19 cellular contexts compared by ENCODE assay signal in genomic region chr22:33850227-33850626, GRCh38.
DNase-seq lines count a peak whose midpoint lies in the region; ATAC-seq and TF ChIP-seq lines count a peak whose summit lies in the region.
"Had no signal": no experiment of that assay in that cellular context is flagged by ENCODE, and none has a peak within 500 bp of the region (broad histone marks: within the 10 kb centered on the region; RNA-seq: fewer than 3 reads in every experiment).

No MANE protein-coding gene starts in this region.

- H3K4me3 ChIP-seq in HUES64 (ENCODE audit: low read length) (no peak overlapping the region), WERI-Rb-1 (ENCODE audit: low read depth, low read length) (no peak overlapping the region), iPS-20b (ENCODE audit: low read length) (peak overlapping the region; percentile 41), vagina (no peak overlapping the region)
- H3K4me3 ChIP-seq: BLaER1, GM23248, K562, SJSA1 had no signal

- no peaks in the 10 kb centered on the region for H3K9me3 ChIP-seq in HUES64 (ENCODE audit: insufficient read depth, low read depth, low read length)
- H3K9me3 ChIP-seq in WERI-Rb-1 (ENCODE audit: severe bottlenecking) = no peaks in the 10 kb centered on the region
- H3K9me3 ChIP-seq in iPS-20b (ENCODE audit: insufficient read depth, low read depth, low read length) = no peaks in the 10 kb centered on the region
- H3K9me3 ChIP-seq in vagina = no peaks in the 10 kb centered on the region
- H3K9me3 ChIP-seq: SJSA1 had no signal

- TF ChIP-seq POLR2A in vagina (IDR thresholded peaks at IDR 0.05) = no peak

- TF ChIP-seq CTCF in WERI-Rb-1 (IDR thresholded peaks at IDR 0.05; ENCODE audit: low read depth, low read length) (no peak), vagina (IDR thresholded peaks at IDR 0.05) (no peak)

- H3K27ac ChIP-seq in HUES64 (ENCODE audit: low read depth, low read length) = peak overlapping the region; percentile 42
- no peak overlapping the region for H3K27ac ChIP-seq in WERI-Rb-1
- H3K27ac ChIP-seq in iPS-20b (ENCODE audit: low read length) = peak overlapping the region; percentile 54
- H3K27ac ChIP-seq in vagina = peak overlapping the region; percentile 81
- H3K27ac ChIP-seq: BLaER1, GM23248 had no signal

- H3K27me3 ChIP-seq in HUES64 (ENCODE audit: insufficient read depth, low read length) (no peaks in the 10 kb centered on the region), WERI-Rb-1 (ENCODE audit: insufficient read depth, low read depth, severe bottlenecking) (no peaks in the 10 kb centered on the region), iPS-20b (ENCODE audit: insufficient read depth, low read length) (no peaks in the 10 kb centered on the region), vagina (no peaks in the 10 kb centered on the region)
- H3K27me3 ChIP-seq: BLaER1, SJSA1 had no signal

- no peaks in the 10 kb centered on the region for H3K36me3 ChIP-seq in HUES64 (ENCODE audit: insufficient read depth, low read length)
- H3K36me3 ChIP-seq in WERI-Rb-1 = no peaks in the 10 kb centered on the region
- H3K36me3 ChIP-seq in iPS-20b (ENCODE audit: insufficient read depth, low read depth, low read length) = no peaks in the 10 kb centered on the region
- H3K36me3 ChIP-seq in vagina = no peaks in the 10 kb centered on the region
- H3K36me3 ChIP-seq: SJSA1 had no signal

- H3K9ac ChIP-seq in HUES64 (ENCODE audit: low read depth, low read length) (no peak overlapping the region), iPS-20b (ENCODE audit: low read depth, low read length) (peak overlapping the region; percentile 22; the same call in 1 of the 2 replicates)
- H3K9ac ChIP-seq: BLaER1, GM23248 had no signal

- intact Hi-C loops in vagina (cut with DNase I) = no loop called here

- ATAC-seq in HG03039 (IDR thresholded peaks at IDR 0.05; ENCODE audit: unreplicated experiment) (no peak), HG02763 (IDR thresholded peaks at IDR 0.05; ENCODE audit: unreplicated experiment) (no peak)
- ATAC-seq: HCT116, K562, Right ventricle myocardium inferior had no signal

- H3K4me1 ChIP-seq in HUES64 (ENCODE audit: insufficient read depth, low read length) (peaks cover 71% of the 10 kb centered on the region), iPS-20b (ENCODE audit: insufficient read depth, low read length) (peaks cover 73% of the 10 kb centered on the region), vagina (peaks cover 50% of the 10 kb centered on the region)

- DNase-seq in WERI-Rb-1 = peak; percentile 76
- DNase-seq in vagina (ENCODE audit: extremely low spot score in 2 of 2) = no peak
- no peak for DNase-seq in COLO829 (ENCODE audit: low spot score)
- DNase-seq: CD4-positive, alpha-beta T cell; DND-41; GM23248; NCI-H1092 treated with DMSO at 0.1 percent for 48 hours; NCI-H1436 treated with DMSO at 0.1 percent for 48 hours; NCI-H1930; NCI-H510A had no signal

- 94% methylated on average over 5 of the region's 5 CpGs for WGBS in HUES64
